In the genomic region with DNA sequence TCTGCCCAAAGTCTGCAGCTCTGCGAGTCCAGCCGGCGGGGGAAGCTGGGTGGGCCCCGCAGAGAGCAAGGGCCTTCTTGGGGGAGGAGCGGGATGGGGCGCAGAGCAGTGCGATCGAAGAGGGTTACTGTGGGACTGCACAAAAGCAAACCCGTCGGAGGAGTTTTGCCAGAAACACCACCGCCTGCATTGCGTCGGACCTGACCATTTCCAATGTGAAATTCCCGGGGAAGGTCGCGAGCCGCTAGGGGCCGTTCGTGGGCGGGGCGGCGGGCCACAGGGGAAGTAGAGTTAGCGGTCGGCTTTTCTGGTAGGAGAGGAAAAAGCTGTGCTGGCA, we compare ENCODE assay signal across 9 cellular contexts.
DNase-seq lines count a peak whose midpoint lies in the region; TF ChIP-seq lines count a peak whose summit lies in the region.
"Had no signal": no experiment of that assay in that cellular context is flagged by ENCODE, and none has a peak within 500 bp of the region (broad histone marks: within the 10 kb centered on the region; RNA-seq: fewer than 3 reads in every experiment).

No MANE protein-coding gene starts in this region.

- no peak for TF ChIP-seq CTCF in WERI-Rb-1 (IDR thresholded peaks at IDR 0.05; ENCODE audit: low read depth, low read length)

- in situ Hi-C loops in ACHN (cut with HindIII; ENCODE audit: low pct_ligation_motif_present, low pct_unique_long_range_greater_than_20kb, low sequenced_read_pairs), result no loop called here

- WGBS in iPS DF 6.9 (ENCODE audit: insufficient coverage, insufficient read length), result no CpG with 5 or more reads among the region's 24 CpGs

- peaks cover 12% of the 10 kb centered on the region for H3K9me3 ChIP-seq in WERI-Rb-1 (ENCODE audit: severe bottlenecking)
- H3K9me3 ChIP-seq in iPS DF 6.9 (ENCODE audit: control insufficient read depth, insufficient read depth, low read length), result no peaks in the 10 kb centered on the region

- peaks cover 77% of the 10 kb centered on the region for H3K27me3 ChIP-seq in WERI-Rb-1 (ENCODE audit: insufficient read depth, low read depth, severe bottlenecking)
- H3K27me3 ChIP-seq in iPS DF 6.9 (ENCODE audit: control insufficient read depth, insufficient read depth, low read length), result peaks cover 33% of the 10 kb centered on the region

- H3K36me3 ChIP-seq in WERI-Rb-1 (no peaks in the 10 kb centered on the region), iPS DF 6.9 (ENCODE audit: control insufficient read depth, insufficient read depth, low read length) (no peaks in the 10 kb centered on the region)

- DNase-seq in DMS53 (lab: John Stamatoyannopoulos, UW), result peak; percentile 71
- no peak for DNase-seq in DMS53 treated with DMSO at 0.1 percent for 48 hours (lab: John Stamatoyannopoulos, UW; ENCODE audit: unreplicated experiment)
- no peak for DNase-seq in WERI-Rb-1
- DNase-seq in iPS DF 6.9 (ENCODE audit: low read depth, low spot score), result no peak
- DNase-seq in stimulated activated CD8-positive, alpha-beta memory T cell treated with anti-CD3 and anti-CD28 coated beads, Interleukin-4, amount 100 ng/mL, for 48 hours, result peak; percentile 25
- no peak for DNase-seq in ACHN
- no peak for DNase-seq in SW480 (ENCODE audit: low spot score)
- DNase-seq in NCI-H2029 treated with DMSO at 0.1 percent for 48 hours (lab: John Stamatoyannopoulos, UW), result no peak
- DNase-seq: 8988T had no signal

- peaks cover 2% of the 10 kb centered on the region; the same call in 1 of the 2 replicates for H3K4me1 ChIP-seq in iPS DF 6.9 (ENCODE audit: control insufficient read depth, insufficient read depth, low read length)

- H3K4me3 ChIP-seq in WERI-Rb-1 (ENCODE audit: low read depth, low read length), result peak overlapping the region; percentile 23
- peak overlapping the region; percentile 38; the same call in 1 of the 2 replicates for H3K4me3 ChIP-seq in iPS DF 6.9 (ENCODE audit: low read length)

- H3K27ac ChIP-seq in WERI-Rb-1 (no peak overlapping the region), iPS DF 6.9 (ENCODE audit: low read length) (no peak overlapping the region)

Comparison
In these comparisons a context has a peak if more than half of its experiments do, and no peak if none do; other contexts are left out.
1. DNase-seq: peak in DMS53 (single experiment) and stimulated activated CD8-positive, alpha-beta memory T cell treated with anti-CD3 and anti-CD28 coated beads, Interleukin-4, amount 100 ng/mL, for 48 hours (single experiment); none in DMS53 treated with DMSO at 0.1 percent for 48 hours (single experiment), WERI-Rb-1 (single experiment), iPS DF 6.9 (single experiment), ACHN (single experiment), SW480 (single experiment) and NCI-H2029 treated with DMSO at 0.1 percent for 48 hours (single experiment).